ENCODE assay signal across 9 cellular contexts in genomic region chr9:93071464-93071863, GRCh38. TPM values are rescaled to one million over a fixed set of nuclear protein-coding genes. Genes with fewer than 3 reads are reported as not detected.
DNase-seq lines count a peak whose midpoint lies in the region; ATAC-seq and TF ChIP-seq lines count a peak whose summit lies in the region.
"Had no signal": no experiment of that assay in that cellular context is flagged by ENCODE, and none has a peak within 500 bp of the region (broad histone marks: within the 10 kb centered on the region; RNA-seq: fewer than 3 reads in every experiment).

No MANE protein-coding gene starts in this region.

- H4K20me1 ChIP-seq in Karpas-422 (ENCODE audit: insufficient read depth, low read depth, low read length) = no peaks in the 10 kb centered on the region

- peak; percentile 72 for DNase-seq in activated CD4-positive, alpha-beta T cell treated with anti-CD3 and anti-CD28 coated beads, Interleukin-2, amount 10 ng/mL, durations not matched to agents 24 days and 14 days
- DNase-seq in activated CD4-positive, alpha-beta T cell treated with anti-CD3 and anti-CD28 coated beads, Interleukin-2, amount 10 ng/mL, durations not matched to agents 7 days and 5 days = no peak
- DNase-seq in Karpas-422 (peak; percentile 77), lower leg skin (ENCODE audit: low spot score in 2 of 2) (no peak)

- no peak overlapping the region for H3K27ac ChIP-seq in Karpas-422 (ENCODE audit: low read length)
- peak overlapping the region; percentile 33 for H3K27ac ChIP-seq in neutrophil

- H3K9me3 ChIP-seq in Karpas-422 (ENCODE audit: low read length) = no peaks in the 10 kb centered on the region
- H3K9me3 ChIP-seq in neutrophil = no peaks in the 10 kb centered on the region

- H3K4me2 ChIP-seq in Karpas-422 (ENCODE audit: low read depth, low read length, poor library complexity, severe bottlenecking) = no peak overlapping the region

- CTCF ChIA-PET in activated CD4-positive, alpha-beta T cell treated with anti-CD3 and anti-CD28 coated beads, Interleukin-2, amount 10 ng/mL, durations not matched to agents 7 days and 5 days (lab: Charles Lee) = interaction anchor here (1.1 kb wide), 1 partner anchor 9 kb away, joined by 3 read pairs; no protein-coding TSS in a partner anchor

- 57 to 66% methylated on average over 7 of the region's 7 CpGs for WGBS in lower leg skin, 2 donors

- H3K36me3 ChIP-seq in Karpas-422 (ENCODE audit: insufficient read depth, low read length) = no peaks in the 10 kb centered on the region
- H3K36me3 ChIP-seq in neutrophil = peaks cover 29% of the 10 kb centered on the region

- peak overlapping the region; percentile 71 for H3K27ac Mint-ChIP-seq in activated CD4-positive, alpha-beta T cell treated with anti-CD3 and anti-CD28 coated beads, Interleukin-2, amount 10 ng/mL, durations not matched to agents 24 days and 14 days
- no peak overlapping the region for H3K27ac Mint-ChIP-seq in activated CD4-positive, alpha-beta T cell treated with anti-CD3 and anti-CD28 coated beads, Interleukin-2, amount 10 ng/mL, durations not matched to agents 7 days and 5 days
- H3K27ac Mint-ChIP-seq in activated naive CD4-positive, alpha-beta T cell treated with anti-CD3 and anti-CD28 coated beads, Interleukin-2, amount 50 U/mL, for 24 hours = peak overlapping the region; percentile 86

- H3K9ac ChIP-seq in Karpas-422 (ENCODE audit: low read length) = no peak overlapping the region

- H3K79me2 ChIP-seq in Karpas-422 (ENCODE audit: low read length) = no peaks in the 10 kb centered on the region

- intact Hi-C loops in activated CD4-positive, alpha-beta T cell treated with anti-CD3 and anti-CD28 coated beads, Interleukin-2, amount 10 ng/mL, durations not matched to agents 24 days and 14 days (cut with micrococcal nuclease) = no loop called here
- intact Hi-C loops in lower leg skin (cut with DNase I; ENCODE audit: low total_unique reads) = no loop called here

- POLR2A ChIA-PET in activated CD4-positive, alpha-beta T cell treated with anti-CD3 and anti-CD28 coated beads, Interleukin-2, amount 10 ng/mL, durations not matched to agents 7 days and 5 days (lab: Charles Lee) = no interaction called here

- no peak for TF ChIP-seq POLR2A in lower leg skin (IDR thresholded peaks at IDR 0.05)

- H3K27me3 ChIP-seq in Karpas-422 (ENCODE audit: low read length) = no peaks in the 10 kb centered on the region
- H3K27me3 ChIP-seq in neutrophil = no peaks in the 10 kb centered on the region

- no peaks in the 10 kb centered on the region for H3K9me2 ChIP-seq in Karpas-422 (replicated peaks; ENCODE audit: insufficient read depth, low read length)

- H3K36me3 Mint-ChIP-seq in activated CD4-positive, alpha-beta T cell treated with anti-CD3 and anti-CD28 coated beads, Interleukin-2, amount 10 ng/mL, durations not matched to agents 24 days and 14 days (ENCODE audit: low read depth) = peaks cover 44% of the 10 kb centered on the region
- H3K36me3 Mint-ChIP-seq in activated CD4-positive, alpha-beta T cell treated with anti-CD3 and anti-CD28 coated beads, Interleukin-2, amount 10 ng/mL, durations not matched to agents 7 days and 5 days (ENCODE audit: low read depth) = peaks cover 59% of the 10 kb centered on the region
- H3K36me3 Mint-ChIP-seq in activated naive CD4-positive, alpha-beta T cell treated with anti-CD3 and anti-CD28 coated beads, Interleukin-2, amount 50 U/mL, for 24 hours = peaks cover 7% of the 10 kb centered on the region
- H3K36me3 Mint-ChIP-seq: brain had no signal

- H3K9me3 Mint-ChIP-seq in activated CD4-positive, alpha-beta T cell treated with anti-CD3 and anti-CD28 coated beads, Interleukin-2, amount 10 ng/mL, durations not matched to agents 24 days and 14 days = no peaks in the 10 kb centered on the region
- H3K9me3 Mint-ChIP-seq in activated CD4-positive, alpha-beta T cell treated with anti-CD3 and anti-CD28 coated beads, Interleukin-2, amount 10 ng/mL, durations not matched to agents 7 days and 5 days = no peaks in the 10 kb centered on the region
- no peaks in the 10 kb centered on the region for H3K9me3 Mint-ChIP-seq in activated naive CD4-positive, alpha-beta T cell treated with anti-CD3 and anti-CD28 coated beads, Interleukin-2, amount 50 U/mL, for 24 hours

- H3K4me1 ChIP-seq in Karpas-422 (ENCODE audit: low read length) (no peaks in the 10 kb centered on the region), neutrophil (ENCODE audit: control insufficient read depth in 1 of 2, insufficient read depth in 1 of 2, low read depth in 1 of 2, low read length in 1 of 2) (peaks cover 20 to 24% of the 10 kb centered on the region in 2 experiments)

- H3K4me3 Mint-ChIP-seq in activated CD4-positive, alpha-beta T cell treated with anti-CD3 and anti-CD28 coated beads, Interleukin-2, amount 10 ng/mL, durations not matched to agents 24 days and 14 days = no peak overlapping the region
- H3K4me3 Mint-ChIP-seq in activated CD4-positive, alpha-beta T cell treated with anti-CD3 and anti-CD28 coated beads, Interleukin-2, amount 10 ng/mL, durations not matched to agents 7 days and 5 days = no peak overlapping the region
- H3K4me3 Mint-ChIP-seq in activated naive CD4-positive, alpha-beta T cell treated with anti-CD3 and anti-CD28 coated beads, Interleukin-2, amount 50 U/mL, for 24 hours = no peak overlapping the region
- H3K4me3 Mint-ChIP-seq: brain had no signal

- H3K4me3 ChIP-seq in Karpas-422 (ENCODE audit: low read length) = no peak overlapping the region
- no peak overlapping the region for H3K4me3 ChIP-seq in neutrophil (ENCODE audit: low read depth in 1 of 2, low read length in 1 of 2)
- H3K4me3 ChIP-seq in lower leg skin (ENCODE audit: low read depth, poor library complexity, severe bottlenecking) = no peak overlapping the region

- no peaks in the 10 kb centered on the region for H3K27me3 Mint-ChIP-seq in activated CD4-positive, alpha-beta T cell treated with anti-CD3 and anti-CD28 coated beads, Interleukin-2, amount 10 ng/mL, durations not matched to agents 24 days and 14 days
- no peaks in the 10 kb centered on the region for H3K27me3 Mint-ChIP-seq in activated CD4-positive, alpha-beta T cell treated with anti-CD3 and anti-CD28 coated beads, Interleukin-2, amount 10 ng/mL, durations not matched to agents 7 days and 5 days
- H3K27me3 Mint-ChIP-seq in activated naive CD4-positive, alpha-beta T cell treated with anti-CD3 and anti-CD28 coated beads, Interleukin-2, amount 50 U/mL, for 24 hours = no peaks in the 10 kb centered on the region

- no peak for TF ChIP-seq CTCF in neutrophil (IDR thresholded peaks at IDR 0.05)
- TF ChIP-seq CTCF in lower leg skin (IDR thresholded peaks at IDR 0.05) = no peak

- no peak overlapping the region for H2AFZ ChIP-seq in Karpas-422 (ENCODE audit: low read length)

- H3K4me1 Mint-ChIP-seq in activated CD4-positive, alpha-beta T cell treated with anti-CD3 and anti-CD28 coated beads, Interleukin-2, amount 10 ng/mL, durations not matched to agents 24 days and 14 days = peaks cover 38% of the 10 kb centered on the region
- H3K4me1 Mint-ChIP-seq in activated CD4-positive, alpha-beta T cell treated with anti-CD3 and anti-CD28 coated beads, Interleukin-2, amount 10 ng/mL, durations not matched to agents 7 days and 5 days = peaks cover 46% of the 10 kb centered on the region
- peaks cover 85% of the 10 kb centered on the region for H3K4me1 Mint-ChIP-seq in activated naive CD4-positive, alpha-beta T cell treated with anti-CD3 and anti-CD28 coated beads, Interleukin-2, amount 50 U/mL, for 24 hours

- no peak for ATAC-seq in GM18517 (IDR thresholded peaks at IDR 0.05; ENCODE audit: unreplicated experiment)
- ATAC-seq in HG03439 (IDR thresholded peaks at IDR 0.05; ENCODE audit: unreplicated experiment) = no peak

RNA-seq across cellular contexts. Expression of gene SUSD3, which starts 13.0 kb away (rescaled TPM):
- total RNA-seq in activated CD4-positive, alpha-beta T cell treated with anti-CD3 and anti-CD28 coated beads, Interleukin-2, amount 10 ng/mL, durations not matched to agents 24 days and 14 days = 38.3 and 40.9 TPM in 2 replicates
- 10 to 100 TPM; 81.1 to 85.8 TPM for total RNA-seq in activated CD4-positive, alpha-beta T cell treated with anti-CD3 and anti-CD28 coated beads, Interleukin-2, amount 10 ng/mL, durations not matched to agents 7 days and 5 days
- 4.9 and 6.2 TPM in 2 replicates for total RNA-seq in Karpas-422 (2014; rRNA removed; shearing (Covaris generic); ENCODE audit: low replicate concordance)
- 1 to 10 TPM; 2.8 to 8.1 (median 5.6) TPM for total RNA-seq in lower leg skin

RNA-seq across cellular contexts. Expression of gene CARD19, which starts 24.6 kb away (rescaled TPM):
- total RNA-seq in activated CD4-positive, alpha-beta T cell treated with anti-CD3 and anti-CD28 coated beads, Interleukin-2, amount 10 ng/mL, durations not matched to agents 24 days and 14 days = 44.0 TPM in 2 replicates
- 10 to 100 TPM; 40.3 to 42.6 TPM for total RNA-seq in activated CD4-positive, alpha-beta T cell treated with anti-CD3 and anti-CD28 coated beads, Interleukin-2, amount 10 ng/mL, durations not matched to agents 7 days and 5 days
- 5.5 and 11.4 TPM in 2 replicates for total RNA-seq in Karpas-422 (2014; rRNA removed; shearing (Covaris generic); ENCODE audit: low replicate concordance)
- 10 to 100 TPM; 45.6 to 67.7 (median 60.7) TPM for total RNA-seq in lower leg skin

Comparison
In these comparisons a context has a peak if more than half of its experiments do, and no peak if none do; other contexts are left out.
1. DNase-seq: peak in activated CD4-positive, alpha-beta T cell treated with anti-CD3 and anti-CD28 coated beads, Interleukin-2, amount 10 ng/mL, durations not matched to agents 24 days and 14 days (single experiment) and Karpas-422 (single experiment); none in activated CD4-positive, alpha-beta T cell treated with anti-CD3 and anti-CD28 coated beads, Interleukin-2, amount 10 ng/mL, durations not matched to agents 7 days and 5 days (single experiment) and lower leg skin (0 of 2).